ENCODE assay signal across 8 cellular contexts in genomic region chr14:70821581-70821915, GRCh38. TPM values are rescaled to one million over a fixed set of nuclear protein-coding genes. Genes with fewer than 3 reads are reported as not detected.
A peak's percentile ranks its signal among the peaks of the same experiment; 100 is the strongest.
DNase-seq lines count a peak whose midpoint lies in the region; ATAC-seq and TF ChIP-seq lines count a peak whose summit lies in the region.

No MANE protein-coding gene starts in this region.

- H3K36me3 ChIP-seq in iPS-15b (ENCODE audit: control insufficient read depth, insufficient read depth, low read length): no peaks in the 10 kb centered on the region

- H3K4me3 Mint-ChIP-seq in HFFc6: peak overlapping the region; percentile 83
- peak overlapping the region; percentile 81 for H3K4me3 Mint-ChIP-seq in activated CD8-positive, alpha-beta T cell treated with anti-CD3 and anti-CD28 coated beads, Interleukin-2, amount 10 ng/mL, durations not matched to agents 7 days and 5 days
- peak overlapping the region; percentile 81 for H3K4me3 Mint-ChIP-seq in stimulated activated effector memory CD8-positive, alpha-beta T cell treated with anti-CD3 and anti-CD28 coated beads, Interleukin-12 subunit alpha, Interleukin-12 subunit beta, amount 100 ng/mL, for 72 hours

- CTCF ChIA-PET in activated CD8-positive, alpha-beta T cell treated with anti-CD3 and anti-CD28 coated beads, Interleukin-2, amount 10 ng/mL, durations not matched to agents 7 days and 5 days (lab: Charles Lee): interaction anchor here (0.9 to 6.5 kb wide), 5 partner anchors 12 to 133 kb away, joined by 4 to 114 read pairs (median 9); partner anchors contain the start of genes MAP3K9 and PCNX1

- H3K4me3 ChIP-seq in iPS-15b (ENCODE audit: low read depth, low read length): peak overlapping the region; percentile 85

- H3K9ac ChIP-seq in iPS-15b (ENCODE audit: low read depth, low read length): peak overlapping the region; percentile 65

- H3K27me3 Mint-ChIP-seq in HFFc6 (ENCODE audit: insufficient read depth): no peaks in the 10 kb centered on the region; the same call in none of the 2 replicates
- H3K27me3 Mint-ChIP-seq in activated CD8-positive, alpha-beta T cell treated with anti-CD3 and anti-CD28 coated beads, Interleukin-2, amount 10 ng/mL, durations not matched to agents 7 days and 5 days (ENCODE audit: low read depth): peaks cover 31% of the 10 kb centered on the region

- H3K4me1 Mint-ChIP-seq in HFFc6 (ENCODE audit: low read depth): peaks cover 48% of the 10 kb centered on the region
- H3K4me1 Mint-ChIP-seq in activated CD8-positive, alpha-beta T cell treated with anti-CD3 and anti-CD28 coated beads, Interleukin-2, amount 10 ng/mL, durations not matched to agents 7 days and 5 days (ENCODE audit: low read depth): peaks cover 37% of the 10 kb centered on the region
- peaks cover 18% of the 10 kb centered on the region for H3K4me1 Mint-ChIP-seq in stimulated activated effector memory CD8-positive, alpha-beta T cell treated with anti-CD3 and anti-CD28 coated beads, Interleukin-12 subunit alpha, Interleukin-12 subunit beta, amount 100 ng/mL, for 72 hours

- no peaks in the 10 kb centered on the region for H3K9me3 ChIP-seq in iPS-15b (ENCODE audit: control insufficient read depth, insufficient read depth, low read length)

- no peaks in the 10 kb centered on the region for H3K9me3 Mint-ChIP-seq in HFFc6
- H3K9me3 Mint-ChIP-seq in activated CD8-positive, alpha-beta T cell treated with anti-CD3 and anti-CD28 coated beads, Interleukin-2, amount 10 ng/mL, durations not matched to agents 7 days and 5 days (ENCODE audit: insufficient read depth): no peaks in the 10 kb centered on the region
- no peaks in the 10 kb centered on the region for H3K9me3 Mint-ChIP-seq in stimulated activated effector memory CD8-positive, alpha-beta T cell treated with anti-CD3 and anti-CD28 coated beads, Interleukin-12 subunit alpha, Interleukin-12 subunit beta, amount 100 ng/mL, for 72 hours

- TF ChIP-seq CTCF in HFFc6 (IDR thresholded peaks at IDR 0.05): no peak; the same call in 1 of the 2 replicates

- H3K27me3 ChIP-seq in iPS-15b (ENCODE audit: control insufficient read depth, insufficient read depth, low read length): peaks cover 42% of the 10 kb centered on the region

- POLR2A ChIA-PET in activated CD8-positive, alpha-beta T cell treated with anti-CD3 and anti-CD28 coated beads, Interleukin-2, amount 10 ng/mL, durations not matched to agents 7 days and 5 days (lab: Charles Lee): no interaction called here

- peaks cover 12% of the 10 kb centered on the region for H3K4me1 ChIP-seq in iPS-15b (ENCODE audit: control insufficient read depth, insufficient read depth, low read length)

- H3K27ac Mint-ChIP-seq in HFFc6: no peak overlapping the region
- H3K27ac Mint-ChIP-seq in activated CD8-positive, alpha-beta T cell treated with anti-CD3 and anti-CD28 coated beads, Interleukin-2, amount 10 ng/mL, durations not matched to agents 7 days and 5 days: no peak overlapping the region
- H3K27ac Mint-ChIP-seq in stimulated activated effector memory CD8-positive, alpha-beta T cell treated with anti-CD3 and anti-CD28 coated beads, Interleukin-12 subunit alpha, Interleukin-12 subunit beta, amount 100 ng/mL, for 72 hours: peak overlapping the region; percentile 93

- no peak for DNase-seq in HFFc6
- no peak for DNase-seq in activated CD8-positive, alpha-beta T cell treated with anti-CD3 and anti-CD28 coated beads, Interleukin-2, amount 10 ng/mL, durations not matched to agents 7 days and 5 days
- no peak for DNase-seq in stimulated activated effector memory CD8-positive, alpha-beta T cell treated with anti-CD3 and anti-CD28 coated beads, Interleukin-12 subunit alpha, Interleukin-12 subunit beta, amount 100 ng/mL, for 72 hours (ENCODE audit: low spot score in 2 of 2)
- DNase-seq in G401 (ENCODE audit: low spot score): no peak
- DNase-seq in stimulated activated CD8-positive, alpha-beta memory T cell treated with anti-CD3 and anti-CD28 coated beads, Interleukin-4, amount 100 ng/mL, for 48 hours: no peak
- no peak for DNase-seq in stimulated activated CD4-positive, alpha-beta T cell treated with anti-CD3 and anti-CD28 coated beads, Interleukin-2, amount 100 ng/mL, for 24 hours

- ATAC-seq in activated CD8-positive, alpha-beta T cell treated with anti-CD3 and anti-CD28 coated beads, Interleukin-2, amount 10 ng/mL, durations not matched to agents 7 days and 5 days: no peak
- ATAC-seq in stimulated activated effector memory CD8-positive, alpha-beta T cell treated with anti-CD3 and anti-CD28 coated beads, Interleukin-12 subunit alpha, Interleukin-12 subunit beta, amount 100 ng/mL, for 72 hours: no peak
- no peak for ATAC-seq in GM18870 (IDR thresholded peaks at IDR 0.05; ENCODE audit: unreplicated experiment)

- in situ Hi-C loops in G401 (cut with HindIII; ENCODE audit: low sequenced_read_pairs): no loop called here

- no peaks in the 10 kb centered on the region for H3K36me3 Mint-ChIP-seq in HFFc6 (ENCODE audit: low read depth)
- H3K36me3 Mint-ChIP-seq in activated CD8-positive, alpha-beta T cell treated with anti-CD3 and anti-CD28 coated beads, Interleukin-2, amount 10 ng/mL, durations not matched to agents 7 days and 5 days (ENCODE audit: low read depth): no peaks in the 10 kb centered on the region
- no peaks in the 10 kb centered on the region for H3K36me3 Mint-ChIP-seq in stimulated activated effector memory CD8-positive, alpha-beta T cell treated with anti-CD3 and anti-CD28 coated beads, Interleukin-12 subunit alpha, Interleukin-12 subunit beta, amount 100 ng/mL, for 72 hours

RNA-seq across cellular contexts. Expression of gene MAP3K9, which starts 12.2 kb away (rescaled TPM):
- under 1 TPM; 0.24 to 0.51 (median 0.31) TPM for total RNA-seq in HFFc6 (2021; fragmentation: NEBNext Ultra II Directional; extraction: Animal tissue kit (Norgen Biotek cat#: 25700))
- 1 to 10 TPM; 6.7 to 7.0 TPM for total RNA-seq in activated CD8-positive, alpha-beta T cell treated with anti-CD3 and anti-CD28 coated beads, Interleukin-2, amount 10 ng/mL, durations not matched to agents 7 days and 5 days
- total RNA-seq in G401 (2014; rRNA removed; shearing (Covaris generic)): 3.3 and 3.8 TPM in 2 replicates
